ENCODE assay signal across 20 cellular contexts in genomic region chr16:2715064-2715463, GRCh38. TPM values are rescaled to one million over a fixed set of nuclear protein-coding genes. Genes with fewer than 3 reads are reported as not detected.
DNase-seq lines count a peak whose midpoint lies in the region; ATAC-seq and TF ChIP-seq lines count a peak whose summit lies in the region.
"Had no signal": no experiment of that assay in that cellular context is flagged by ENCODE, and none has a peak within 500 bp of the region (broad histone marks: within the 10 kb centered on the region; RNA-seq: fewer than 3 reads in every experiment).

No MANE protein-coding gene starts in this region.

- H2AFZ ChIP-seq in DND-41 (ENCODE audit: low read depth, low read length), result no peak overlapping the region
- no peak overlapping the region for H2AFZ ChIP-seq in neural progenitor cell (replicated peaks)
- no peak overlapping the region for H2AFZ ChIP-seq in mesenchymal stem cell (ENCODE audit: low read depth, low read length)
- H2AFZ ChIP-seq in OCI-LY7 (ENCODE audit: low read length), result no peak overlapping the region

- H3K36me3 Mint-ChIP-seq in activated T-helper 1 cell treated with anti-CD3 and anti-CD28 coated beads, Interleukin-12 subunit alpha, Interleukin-12 subunit beta, Interleukin-2, Interleukin-4 antibody, amounts not matched to agents 30 ng/mL and 10 ng/mL and 1 ng/mL, durations not matched to agents 14 hours and 24 hours and 36 hours (ENCODE audit: low read depth), result peaks cover 1% of the 10 kb centered on the region
- H3K36me3 Mint-ChIP-seq in neural progenitor cell, result no peaks in the 10 kb centered on the region
- H3K36me3 Mint-ChIP-seq: naive thymus-derived CD4-positive, alpha-beta T cell had no signal

- H3K27me3 Mint-ChIP-seq in activated T-helper 1 cell treated with anti-CD3 and anti-CD28 coated beads, Interleukin-12 subunit alpha, Interleukin-12 subunit beta, Interleukin-2, Interleukin-4 antibody, amounts not matched to agents 30 ng/mL and 10 ng/mL and 1 ng/mL, durations not matched to agents 14 hours and 24 hours and 36 hours (ENCODE audit: insufficient read depth), result peaks cover 3% of the 10 kb centered on the region
- H3K27me3 Mint-ChIP-seq in neural progenitor cell (ENCODE audit: insufficient read depth, low read depth), result peaks cover 11% of the 10 kb centered on the region

- no peak for ATAC-seq in DND-41 (ENCODE audit: insufficient read depth, low read depth)

- H4K20me1 ChIP-seq in BLaER1 treated with 17β-estradiol and CSF1 and Interleukin-3, amounts not matched to agents 10 nM and 100 nM, result peaks cover 12 to 69% (median 48%) of the 10 kb centered on the region in 11 experiments; a peak in 21 of 22 replicates
- H4K20me1 ChIP-seq in DND-41 (ENCODE audit: insufficient read depth, low read length) (peaks cover 13% of the 10 kb centered on the region), neural progenitor cell (ENCODE audit: low read depth) (peaks cover 27% of the 10 kb centered on the region), OCI-LY7 (ENCODE audit: insufficient read depth, low read length) (no peaks in the 10 kb centered on the region)

- WGBS in mesenchymal stem cell, result 55% methylated on average over 9 of the region's 9 CpGs

- H3K79me1 ChIP-seq in mesenchymal stem cell (replicated peaks; ENCODE audit: low read length, poor library complexity, severe bottlenecking), result no peaks in the 10 kb centered on the region

- H3F3A ChIP-seq in neural progenitor cell (ENCODE audit: low read depth), result peaks cover 8% of the 10 kb centered on the region

- TF ChIP-seq CTCF in DND-41 (IDR thresholded peaks at IDR 0.05; ENCODE audit: borderline replicate concordance, extremely low read depth, low read length, poor library complexity, severe bottlenecking) (no peak), neural progenitor cell (IDR thresholded peaks at IDR 0.05) (no peak), OCI-LY7 (conservative IDR thresholded peaks at IDR 0.05; ENCODE audit: low read length) (no peak)

- intact Hi-C loops in activated T-helper 1 cell treated with anti-CD3 and anti-CD28 coated beads, Interleukin-12 subunit alpha, Interleukin-12 subunit beta, Interleukin-2, Interleukin-4 antibody, amounts not matched to agents 30 ng/mL and 10 ng/mL and 1 ng/mL, durations not matched to agents 14 hours and 24 hours and 36 hours (cut with micrococcal nuclease), result loop anchor here (1.0 kb wide), 1 partner anchor 33 kb away; the partner anchor contains the start of gene KCTD5
- intact Hi-C loops in OCI-LY7 (cut with micrococcal nuclease; ENCODE audit: unreplicated experiment), result no loop called here

- no peak overlapping the region for H2BK120ac ChIP-seq in mesenchymal stem cell (ENCODE audit: low read depth, low read length)

- H2AK5ac ChIP-seq in mesenchymal stem cell (ENCODE audit: low read length, severe bottlenecking), result no peak overlapping the region

- H3K79me2 ChIP-seq in DND-41 (ENCODE audit: insufficient read depth, low read length) (no peaks in the 10 kb centered on the region), neural progenitor cell (ENCODE audit: low read depth) (no peaks in the 10 kb centered on the region), OCI-LY7 (ENCODE audit: insufficient read depth, low read depth, low read length) (no peaks in the 10 kb centered on the region)

- no peak overlapping the region for H2BK12ac ChIP-seq in mesenchymal stem cell (ENCODE audit: low read length in 2 of 2)

- H3K36me3 ChIP-seq in BLaER1 treated with 17β-estradiol and CSF1 and Interleukin-3, amounts not matched to agents 10 nM and 100 nM, result peaks cover 0 to 4% (median 1%) of the 10 kb centered on the region in 11 experiments; a peak in 6 of 22 replicates
- H3K36me3 ChIP-seq in DND-41 (ENCODE audit: insufficient read depth, low read length), result no peaks in the 10 kb centered on the region; the same call in 1 of the 2 replicates
- H3K36me3 ChIP-seq in neural progenitor cell, result no peaks in the 10 kb centered on the region
- peaks cover 0 to 9% of the 10 kb centered on the region in 2 experiments for H3K36me3 ChIP-seq in mesenchymal stem cell (ENCODE audit: control insufficient read depth in 1 of 2, insufficient read depth in 2 of 2, low read depth in 1 of 2, low read length in 2 of 2)
- no peaks in the 10 kb centered on the region for H3K36me3 ChIP-seq in OCI-LY7 (ENCODE audit: insufficient read depth, low read length)
- H3K36me3 ChIP-seq: ovary, right atrium auricular region had no signal

- no peak overlapping the region for H3K4me3 Mint-ChIP-seq in activated T-helper 1 cell treated with anti-CD3 and anti-CD28 coated beads, Interleukin-12 subunit alpha, Interleukin-12 subunit beta, Interleukin-2, Interleukin-4 antibody, amounts not matched to agents 30 ng/mL and 10 ng/mL and 1 ng/mL, durations not matched to agents 14 hours and 24 hours and 36 hours
- peak overlapping the region; percentile 28 for H3K4me3 Mint-ChIP-seq in neural progenitor cell
- H3K4me3 Mint-ChIP-seq: activated naive CD8-positive, alpha-beta T cell treated with anti-CD3 and anti-CD28 coated beads, Interleukin-2, amount 50 U/mL, for 24 hours; stimulated activated naive CD8-positive, alpha-beta T cell treated with anti-CD3 and anti-CD28 coated beads, Interleukin-15, Interleukin-2, amounts not matched to agents 100 ng/mL and 50 ng/mL, for 24 hours had no signal

- no peak overlapping the region for H3K14ac ChIP-seq in mesenchymal stem cell (ENCODE audit: low read length in 2 of 2)

- H3K4me1 Mint-ChIP-seq in activated T-helper 1 cell treated with anti-CD3 and anti-CD28 coated beads, Interleukin-12 subunit alpha, Interleukin-12 subunit beta, Interleukin-2, Interleukin-4 antibody, amounts not matched to agents 30 ng/mL and 10 ng/mL and 1 ng/mL, durations not matched to agents 14 hours and 24 hours and 36 hours (ENCODE audit: low read depth), result no peaks in the 10 kb centered on the region
- peaks cover 2% of the 10 kb centered on the region for H3K4me1 Mint-ChIP-seq in neural progenitor cell

- CTCF ChIA-PET in OCI-LY7 (lab: Charles Lee; ENCODE audit: unreplicated experiment), result no interaction called here

- H4K8ac ChIP-seq in mesenchymal stem cell (ENCODE audit: low read length), result no peak overlapping the region

- no peak overlapping the region for H3K4ac ChIP-seq in mesenchymal stem cell (ENCODE audit: low read depth in 1 of 2, low read length in 2 of 2)

- no peaks in the 10 kb centered on the region for H3K9me3 ChIP-seq in BLaER1 treated with 17β-estradiol and CSF1 and Interleukin-3, amounts not matched to agents 10 nM and 100 nM (replicated peaks in 1 of 11)
- H3K9me3 ChIP-seq in DND-41 (ENCODE audit: insufficient read depth, low read length, severe bottlenecking) (no peaks in the 10 kb centered on the region), neural progenitor cell (ENCODE audit: low read depth) (no peaks in the 10 kb centered on the region), mesenchymal stem cell (ENCODE audit: control insufficient read depth, low read length) (no peaks in the 10 kb centered on the region), OCI-LY7 (ENCODE audit: low read length) (no peaks in the 10 kb centered on the region)
- H3K9me3 ChIP-seq: body of pancreas, ovary, right atrium auricular region, tibial nerve had no signal

- peak overlapping the region; percentile 31 for H3K27ac Mint-ChIP-seq in activated T-helper 1 cell treated with anti-CD3 and anti-CD28 coated beads, Interleukin-12 subunit alpha, Interleukin-12 subunit beta, Interleukin-2, Interleukin-4 antibody, amounts not matched to agents 30 ng/mL and 10 ng/mL and 1 ng/mL, durations not matched to agents 14 hours and 24 hours and 36 hours
- H3K27ac Mint-ChIP-seq in neural progenitor cell, result no peak overlapping the region
- H3K27ac Mint-ChIP-seq: activated naive CD8-positive, alpha-beta T cell treated with anti-CD3 and anti-CD28 coated beads, Interleukin-2, amount 50 U/mL, for 24 hours; stimulated activated naive CD8-positive, alpha-beta T cell treated with anti-CD3 and anti-CD28 coated beads, Interleukin-15, Interleukin-2, amounts not matched to agents 100 ng/mL and 50 ng/mL, for 24 hours had no signal

- POLR2A ChIA-PET in OCI-LY7 (lab: Charles Lee), result no interaction called here

- H3K9ac ChIP-seq in BLaER1 treated with 17β-estradiol and CSF1 and Interleukin-3, amounts not matched to agents 10 nM and 100 nM, result no peak overlapping the region
- H3K9ac ChIP-seq in DND-41 (ENCODE audit: low read depth, low read length), result no peak overlapping the region
- no peak overlapping the region for H3K9ac ChIP-seq in neural progenitor cell
- H3K9ac ChIP-seq in mesenchymal stem cell (ENCODE audit: low read length), result no peak overlapping the region
- H3K9ac ChIP-seq: KMS-11 had no signal

- no peaks in the 10 kb centered on the region for H3K9me2 ChIP-seq in OCI-LY7 (ENCODE audit: insufficient read depth, low read length)

- no peaks in the 10 kb centered on the region for H3K9me3 Mint-ChIP-seq in activated T-helper 1 cell treated with anti-CD3 and anti-CD28 coated beads, Interleukin-12 subunit alpha, Interleukin-12 subunit beta, Interleukin-2, Interleukin-4 antibody, amounts not matched to agents 30 ng/mL and 10 ng/mL and 1 ng/mL, durations not matched to agents 14 hours and 24 hours and 36 hours
- no peaks in the 10 kb centered on the region for H3K9me3 Mint-ChIP-seq in neural progenitor cell
- H3K9me3 Mint-ChIP-seq: activated naive CD8-positive, alpha-beta T cell treated with anti-CD3 and anti-CD28 coated beads, Interleukin-2, amount 50 U/mL, for 24 hours; stimulated activated naive CD8-positive, alpha-beta T cell treated with anti-CD3 and anti-CD28 coated beads, Interleukin-15, Interleukin-2, amounts not matched to agents 100 ng/mL and 50 ng/mL, for 24 hours had no signal

- H4K91ac ChIP-seq in mesenchymal stem cell (ENCODE audit: low read length), result no peak overlapping the region

- H3K27me3 ChIP-seq in BLaER1 treated with 17β-estradiol and CSF1 and Interleukin-3, amounts not matched to agents 10 nM and 100 nM, result no peaks in the 10 kb centered on the region
- H3K27me3 ChIP-seq in DND-41 (ENCODE audit: insufficient read depth, low read length, poor library complexity) (no peaks in the 10 kb centered on the region), neural progenitor cell (peaks cover 15% of the 10 kb centered on the region), mesenchymal stem cell (ENCODE audit: control insufficient read depth in 1 of 2, insufficient read depth in 1 of 2, low read length in 2 of 2) (peaks cover 0 to 3% of the 10 kb centered on the region in 2 experiments)
- H3K27me3 ChIP-seq: body of pancreas, ovary, right atrium auricular region had no signal

- H3K4me2 ChIP-seq in BLaER1 treated with 17β-estradiol and CSF1 and Interleukin-3, amounts not matched to agents 10 nM and 100 nM, result peak overlapping the region; percentile 71 to 87 (median 82)
- peak overlapping the region; percentile 84 for H3K4me2 ChIP-seq in DND-41 (ENCODE audit: insufficient read depth, low read length)
- H3K4me2 ChIP-seq in neural progenitor cell, result peak overlapping the region; percentile 69
- H3K4me2 ChIP-seq in mesenchymal stem cell (ENCODE audit: low read length, poor library complexity, severe bottlenecking), result no peak overlapping the region
- H3K4me2 ChIP-seq in OCI-LY7 (ENCODE audit: low read length), result no peak overlapping the region

- BruUV-seq in OCI-LY7 (replicated peaks; lab: Mats Ljungman, UMichigan), result no TSS peak

- H3K18ac ChIP-seq in mesenchymal stem cell (ENCODE audit: low read depth in 1 of 2, low read length in 2 of 2), result no peak overlapping the region

- H3K27ac ChIP-seq in BLaER1 treated with 17β-estradiol and CSF1 and Interleukin-3, amounts not matched to agents 10 nM and 100 nM, result no peak overlapping the region
- H3K27ac ChIP-seq in DND-41 (ENCODE audit: low read length) (no peak overlapping the region), neural progenitor cell (no peak overlapping the region), mesenchymal stem cell (ENCODE audit: low read length, poor library complexity, severe bottlenecking) (no peak overlapping the region), OCI-LY7 (ENCODE audit: low read depth, low read length, poor library complexity, severe bottlenecking) (no peak overlapping the region)
- H3K27ac ChIP-seq: body of pancreas, KMS-11, ovary, right atrium auricular region, RWPE1, tibial nerve had no signal

- DNase-seq in DND-41, result no peak
- no peak for DNase-seq in activated T-helper 1 cell treated with anti-CD3 and anti-CD28 coated beads, Interleukin-12 subunit alpha, Interleukin-12 subunit beta, Interleukin-2, Interleukin-4 antibody, amounts not matched to agents 30 ng/mL and 10 ng/mL and 1 ng/mL, durations not matched to agents 14 hours and 24 hours and 36 hours (ENCODE audit: low spot score)
- DNase-seq in neural progenitor cell (ENCODE audit: low spot score), result no peak
- DNase-seq in DMS 273 (lab: John Stamatoyannopoulos, UW; ENCODE audit: unreplicated experiment), result no peak
- DNase-seq in mesenchymal stem cell, result no peak
- no peak for DNase-seq in OCI-LY7 (ENCODE audit: low spot score)
- DNase-seq: NCI-H226, NCI-H748 treated with DMSO at 0.1 percent for 48 hours had no signal

- no peak overlapping the region for H2BK15ac ChIP-seq in mesenchymal stem cell (ENCODE audit: low read depth, poor library complexity, severe bottlenecking)

- H3K4me3 ChIP-seq in BLaER1 treated with 17β-estradiol and CSF1 and Interleukin-3, amounts not matched to agents 10 nM and 100 nM, result no peak overlapping the region
- H3K4me3 ChIP-seq in DND-41 (ENCODE audit: low read depth in 1 of 2, low read length in 2 of 2) (peak overlapping the region in 1 of 2 experiments; percentile 57; a peak in 2 of 4 replicates), neural progenitor cell (no peak overlapping the region), mesenchymal stem cell (ENCODE audit: insufficient read depth in 1 of 2, low read depth in 1 of 2, low read length in 2 of 2) (no peak overlapping the region), OCI-LY7 (ENCODE audit: low read depth, low read length, poor library complexity, severe bottlenecking) (no peak overlapping the region)
- H3K4me3 ChIP-seq: body of pancreas, GM12878, ovary, tibial nerve had no signal

- H3K23ac ChIP-seq in mesenchymal stem cell (ENCODE audit: low read length in 2 of 2), result no peak overlapping the region

- no peak overlapping the region for H2BK5ac ChIP-seq in mesenchymal stem cell (ENCODE audit: low read depth, low read length, poor library complexity, severe bottlenecking)

- H3K4me1 ChIP-seq in BLaER1 treated with 17β-estradiol and CSF1 and Interleukin-3, amounts not matched to agents 10 nM and 100 nM, result peaks cover 37 to 93% (median 76%) of the 10 kb centered on the region in 10 experiments
- peaks cover 25% of the 10 kb centered on the region for H3K4me1 ChIP-seq in DND-41 (ENCODE audit: insufficient read depth, low read length)
- H3K4me1 ChIP-seq in neural progenitor cell, result no peaks in the 10 kb centered on the region
- H3K4me1 ChIP-seq in mesenchymal stem cell (ENCODE audit: control insufficient read depth, insufficient read depth, low read depth, low read length), result peaks cover 15% of the 10 kb centered on the region
- no peaks in the 10 kb centered on the region for H3K4me1 ChIP-seq in OCI-LY7 (ENCODE audit: insufficient read depth, low read length, poor library complexity, severe bottlenecking)

RNA-seq across cellular contexts. Expression of gene PRSS27, which starts 5.0 kb away (rescaled TPM):
- 1.7 and 1.8 TPM in 2 replicates for total RNA-seq in activated T-helper 1 cell treated with anti-CD3 and anti-CD28 coated beads, Interleukin-12 subunit alpha, Interleukin-12 subunit beta, Interleukin-2, Interleukin-4 antibody, amounts not matched to agents 30 ng/mL and 10 ng/mL and 1 ng/mL, durations not matched to agents 14 hours and 24 hours and 36 hours
- total RNA-seq in neural progenitor cell (ENCODE audit: low replicate concordance) (1.8 and 5.1 TPM in 2 replicates), OCI-LY7 (2022) (5.7 and 7.7 TPM in 2 replicates)
- 0.52 TPM for polyA plus RNA-seq in mesenchymal stem cell (2013, experiment 1 of 2)
- polyA plus RNA-seq in mesenchymal stem cell (2013, experiment 2 of 2), result 0.68 TPM
- 1.3 and 2.7 TPM in 2 replicates for total RNA-seq in OCI-LY7 (2014; rRNA removed; shearing (Covaris generic))
- total RNA-seq: Daoy had no signal

RNA-seq across cellular contexts. Expression of gene KCTD5, which starts 32.7 kb away (rescaled TPM):
- 63.9 and 69.6 TPM in 2 replicates for total RNA-seq in activated T-helper 1 cell treated with anti-CD3 and anti-CD28 coated beads, Interleukin-12 subunit alpha, Interleukin-12 subunit beta, Interleukin-2, Interleukin-4 antibody, amounts not matched to agents 30 ng/mL and 10 ng/mL and 1 ng/mL, durations not matched to agents 14 hours and 24 hours and 36 hours
- total RNA-seq in neural progenitor cell (ENCODE audit: low replicate concordance), result 21.6 and 34.5 TPM in 2 replicates
- polyA plus RNA-seq in mesenchymal stem cell (2013, experiment 1 of 2), result 29.8 TPM
- 29.1 TPM for polyA plus RNA-seq in mesenchymal stem cell (2013, experiment 2 of 2)
- 18.9 and 34.6 TPM in 2 replicates for total RNA-seq in OCI-LY7 (2014; rRNA removed; shearing (Covaris generic))
- 25.2 and 25.8 TPM in 2 replicates for total RNA-seq in OCI-LY7 (2022)

RNA-seq across cellular contexts. Expression of gene SRRM2, which starts 37.4 kb away (rescaled TPM):
- total RNA-seq in activated T-helper 1 cell treated with anti-CD3 and anti-CD28 coated beads, Interleukin-12 subunit alpha, Interleukin-12 subunit beta, Interleukin-2, Interleukin-4 antibody, amounts not matched to agents 30 ng/mL and 10 ng/mL and 1 ng/mL, durations not matched to agents 14 hours and 24 hours and 36 hours, result 631 and 639 TPM in 2 replicates
- total RNA-seq in neural progenitor cell (ENCODE audit: low replicate concordance) (82.3 and 119 TPM in 2 replicates), OCI-LY7 (2022) (819 and 825 TPM in 2 replicates)
- 290 TPM for polyA plus RNA-seq in mesenchymal stem cell (2013, experiment 1 of 2)
- 246 TPM for polyA plus RNA-seq in mesenchymal stem cell (2013, experiment 2 of 2)
- 206 and 208 TPM in 2 replicates for total RNA-seq in OCI-LY7 (2014; rRNA removed; shearing (Covaris generic))

Comparison
In these comparisons a context has a peak if more than half of its experiments do, and no peak if none do; other contexts are left out.
1. H3K4me2 ChIP-seq: peak in BLaER1 treated with 17β-estradiol and CSF1 and Interleukin-3, amounts not matched to agents 10 nM and 100 nM (11 of 11), DND-41 (single experiment) and neural progenitor cell (single experiment); none in mesenchymal stem cell (single experiment) and OCI-LY7 (single experiment).